ENCODE assay signal across 1 cellular context in genomic region chr15:57112178-57112577, GRCh38.
TF ChIP-seq lines count a peak whose summit lies in the region.

No MANE protein-coding gene starts in this region.

TF ChIP-seq in GM23338, 12 proteins besides CTCF, POLR2A, EP300 and RAD21 (continued from another document):
- TF ChIP-seq, protein P1, sequence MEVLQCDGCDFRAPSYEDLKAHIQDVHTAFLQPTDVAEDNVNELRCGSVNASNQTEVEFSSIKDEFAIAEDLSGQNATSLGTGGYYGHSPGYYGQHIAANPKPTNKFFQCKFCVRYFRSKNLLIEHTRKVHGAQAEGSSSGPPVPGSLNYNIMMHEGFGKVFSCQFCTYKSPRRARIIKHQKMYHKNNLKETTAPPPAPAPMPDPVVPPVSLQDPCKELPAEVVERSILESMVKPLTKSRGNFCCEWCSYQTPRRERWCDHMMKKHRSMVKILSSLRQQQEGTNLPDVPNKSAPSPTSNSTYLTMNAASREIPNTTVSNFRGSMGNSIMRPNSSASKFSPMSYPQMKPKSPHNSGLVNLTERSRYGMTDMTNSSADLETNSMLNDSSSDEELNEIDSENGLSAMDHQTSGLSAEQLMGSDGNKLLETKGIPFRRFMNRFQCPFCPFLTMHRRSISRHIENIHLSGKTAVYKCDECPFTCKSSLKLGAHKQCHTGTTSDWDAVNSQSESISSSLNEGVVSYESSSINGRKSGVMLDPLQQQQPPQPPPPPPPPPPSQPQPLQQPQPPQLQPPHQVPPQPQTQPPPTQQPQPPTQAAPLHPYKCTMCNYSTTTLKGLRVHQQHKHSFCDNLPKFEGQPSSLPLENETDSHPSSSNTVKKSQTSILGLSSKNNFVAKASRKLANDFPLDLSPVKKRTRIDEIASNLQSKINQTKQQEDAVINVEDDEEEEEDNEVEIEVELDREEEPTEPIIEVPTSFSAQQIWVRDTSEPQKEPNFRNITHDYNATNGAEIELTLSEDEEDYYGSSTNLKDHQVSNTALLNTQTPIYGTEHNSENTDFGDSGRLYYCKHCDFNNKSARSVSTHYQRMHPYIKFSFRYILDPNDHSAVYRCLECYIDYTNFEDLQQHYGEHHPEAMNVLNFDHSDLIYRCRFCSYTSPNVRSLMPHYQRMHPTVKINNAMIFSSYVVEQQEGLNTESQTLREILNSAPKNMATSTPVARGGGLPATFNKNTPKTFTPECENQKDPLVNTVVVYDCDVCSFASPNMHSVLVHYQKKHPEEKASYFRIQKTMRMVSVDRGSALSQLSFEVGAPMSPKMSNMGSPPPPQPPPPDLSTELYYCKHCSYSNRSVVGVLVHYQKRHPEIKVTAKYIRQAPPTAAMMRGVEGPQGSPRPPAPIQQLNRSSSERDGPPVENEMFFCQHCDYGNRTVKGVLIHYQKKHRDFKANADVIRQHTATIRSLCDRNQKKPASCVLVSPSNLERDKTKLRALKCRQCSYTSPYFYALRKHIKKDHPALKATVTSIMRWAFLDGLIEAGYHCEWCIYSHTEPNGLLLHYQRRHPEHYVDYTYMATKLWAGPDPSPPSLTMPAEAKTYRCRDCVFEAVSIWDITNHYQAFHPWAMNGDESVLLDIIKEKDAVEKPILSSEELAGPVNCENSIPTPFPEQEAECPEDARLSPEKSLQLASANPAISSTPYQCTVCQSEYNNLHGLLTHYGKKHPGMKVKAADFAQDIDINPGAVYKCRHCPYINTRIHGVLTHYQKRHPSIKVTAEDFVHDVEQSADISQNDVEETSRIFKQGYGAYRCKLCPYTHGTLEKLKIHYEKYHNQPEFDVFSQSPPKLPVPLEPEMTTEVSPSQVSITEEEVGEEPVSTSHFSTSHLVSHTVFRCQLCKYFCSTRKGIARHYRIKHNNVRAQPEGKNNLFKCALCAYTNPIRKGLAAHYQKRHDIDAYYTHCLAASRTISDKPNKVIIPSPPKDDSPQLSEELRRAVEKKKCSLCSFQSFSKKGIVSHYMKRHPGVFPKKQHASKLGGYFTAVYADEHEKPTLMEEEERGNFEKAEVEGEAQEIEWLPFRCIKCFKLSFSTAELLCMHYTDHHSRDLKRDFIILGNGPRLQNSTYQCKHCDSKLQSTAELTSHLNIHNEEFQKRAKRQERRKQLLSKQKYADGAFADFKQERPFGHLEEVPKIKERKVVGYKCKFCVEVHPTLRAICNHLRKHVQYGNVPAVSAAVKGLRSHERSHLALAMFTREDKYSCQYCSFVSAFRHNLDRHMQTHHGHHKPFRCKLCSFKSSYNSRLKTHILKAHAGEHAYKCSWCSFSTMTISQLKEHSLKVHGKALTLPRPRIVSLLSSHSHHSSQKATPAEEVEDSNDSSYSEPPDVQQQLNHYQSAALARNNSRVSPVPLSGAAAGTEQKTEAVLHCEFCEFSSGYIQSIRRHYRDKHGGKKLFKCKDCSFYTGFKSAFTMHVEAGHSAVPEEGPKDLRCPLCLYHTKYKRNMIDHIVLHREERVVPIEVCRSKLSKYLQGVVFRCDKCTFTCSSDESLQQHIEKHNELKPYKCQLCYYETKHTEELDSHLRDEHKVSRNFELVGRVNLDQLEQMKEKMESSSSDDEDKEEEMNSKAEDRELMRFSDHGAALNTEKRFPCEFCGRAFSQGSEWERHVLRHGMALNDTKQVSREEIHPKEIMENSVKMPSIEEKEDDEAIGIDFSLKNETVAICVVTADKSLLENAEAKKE (CRISPR knock-in tag; IDR thresholded peaks at IDR 0.05) = no peak
- no peak for TF ChIP-seq JUNB (IDR thresholded peaks at IDR 0.05; ENCODE audit: unreplicated experiment)
- no peak for TF ChIP-seq NANOG (IDR thresholded peaks at IDR 0.05; ENCODE audit: borderline replicate concordance)
- no peak for TF ChIP-seq ZNF331 (CRISPR knock-in tag; IDR thresholded peaks at IDR 0.05; ENCODE audit: low read depth)
- no peak for TF ChIP-seq CREB1 (CRISPR knock-in tag; IDR thresholded peaks at IDR 0.05; ENCODE audit: low read depth)
- TF ChIP-seq EZH2 (IDR thresholded peaks at IDR 0.05; ENCODE audit: low read depth, unreplicated experiment) = no peak
- no peak for TF ChIP-seq EZH2phosphoT487 (IDR thresholded peaks at IDR 0.05; ENCODE audit: unreplicated experiment)
- TF ChIP-seq, protein P2, sequence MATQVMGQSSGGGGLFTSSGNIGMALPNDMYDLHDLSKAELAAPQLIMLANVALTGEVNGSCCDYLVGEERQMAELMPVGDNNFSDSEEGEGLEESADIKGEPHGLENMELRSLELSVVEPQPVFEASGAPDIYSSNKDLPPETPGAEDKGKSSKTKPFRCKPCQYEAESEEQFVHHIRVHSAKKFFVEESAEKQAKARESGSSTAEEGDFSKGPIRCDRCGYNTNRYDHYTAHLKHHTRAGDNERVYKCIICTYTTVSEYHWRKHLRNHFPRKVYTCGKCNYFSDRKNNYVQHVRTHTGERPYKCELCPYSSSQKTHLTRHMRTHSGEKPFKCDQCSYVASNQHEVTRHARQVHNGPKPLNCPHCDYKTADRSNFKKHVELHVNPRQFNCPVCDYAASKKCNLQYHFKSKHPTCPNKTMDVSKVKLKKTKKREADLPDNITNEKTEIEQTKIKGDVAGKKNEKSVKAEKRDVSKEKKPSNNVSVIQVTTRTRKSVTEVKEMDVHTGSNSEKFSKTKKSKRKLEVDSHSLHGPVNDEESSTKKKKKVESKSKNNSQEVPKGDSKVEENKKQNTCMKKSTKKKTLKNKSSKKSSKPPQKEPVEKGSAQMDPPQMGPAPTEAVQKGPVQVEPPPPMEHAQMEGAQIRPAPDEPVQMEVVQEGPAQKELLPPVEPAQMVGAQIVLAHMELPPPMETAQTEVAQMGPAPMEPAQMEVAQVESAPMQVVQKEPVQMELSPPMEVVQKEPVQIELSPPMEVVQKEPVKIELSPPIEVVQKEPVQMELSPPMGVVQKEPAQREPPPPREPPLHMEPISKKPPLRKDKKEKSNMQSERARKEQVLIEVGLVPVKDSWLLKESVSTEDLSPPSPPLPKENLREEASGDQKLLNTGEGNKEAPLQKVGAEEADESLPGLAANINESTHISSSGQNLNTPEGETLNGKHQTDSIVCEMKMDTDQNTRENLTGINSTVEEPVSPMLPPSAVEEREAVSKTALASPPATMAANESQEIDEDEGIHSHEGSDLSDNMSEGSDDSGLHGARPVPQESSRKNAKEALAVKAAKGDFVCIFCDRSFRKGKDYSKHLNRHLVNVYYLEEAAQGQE (IDR thresholded peaks at IDR 0.05; ENCODE audit: unreplicated experiment) = no peak
- no peak for TF ChIP-seq ZNF114 (CRISPR knock-in tag; IDR thresholded peaks at IDR 0.05)
- no peak for TF ChIP-seq POLR2AphosphoS5 (IDR thresholded peaks at IDR 0.05; ENCODE audit: low read depth)
TF ChIP-seq in GM23338: peak in this region for 0.
